Comparison of ENCODE assay signal across 22 cellular contexts in the genomic region with DNA sequence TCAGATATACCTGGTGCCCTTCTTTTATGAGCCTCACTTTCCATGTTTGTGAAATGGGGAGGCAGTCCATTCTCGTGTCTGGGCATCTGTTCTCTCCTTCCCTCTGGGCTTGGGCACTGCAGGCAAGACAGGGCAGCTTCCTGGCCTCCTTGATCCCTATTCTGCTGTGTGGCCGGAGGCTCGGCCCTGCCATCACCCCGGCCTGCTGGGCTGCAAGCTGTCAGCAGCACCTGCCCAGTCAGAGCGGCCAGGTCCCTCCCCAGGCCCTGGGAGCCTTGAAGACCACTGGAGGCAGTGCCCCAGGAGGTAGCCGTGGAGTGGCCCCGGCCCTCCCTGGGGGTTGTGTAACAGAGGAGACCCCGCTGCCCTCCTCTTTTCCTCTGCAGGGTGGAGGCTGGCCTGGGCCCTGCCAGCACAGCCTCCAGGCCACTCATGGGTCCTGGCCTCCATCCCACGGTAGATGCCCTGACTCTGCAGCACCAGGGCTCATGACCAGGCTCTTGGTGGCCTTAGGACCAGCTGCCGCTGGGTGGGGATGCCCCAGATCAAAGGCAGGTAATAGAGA. TPM values are rescaled to one million over a fixed set of nuclear protein-coding genes. Genes with fewer than 3 reads are reported as not detected.
"Had no signal": no experiment of that assay in that cellular context is flagged by ENCODE, and none has a peak within 500 bp of the region (broad histone marks: within the 10 kb centered on the region; RNA-seq: fewer than 3 reads in every experiment).

No MANE protein-coding gene starts in this region.

- H3K4me3 ChIP-seq: left lung, lower lobe of right lung, ovary, right atrium auricular region, right lobe of liver, smooth muscle cell, tibial nerve, uterus had no signal

- ATAC-seq: left colon; left lung; lower lobe of right lung; naive thymus-derived CD8-positive, alpha-beta T cell; right lobe of liver; stimulated activated memory B cell treated with anti-CD40 and anti-IgM and Interleukin-4, amounts not matched to agents 10 μg/mL and 1 μg/mL and 100 μg/mL, for 72 hours; stimulated activated naive CD8-positive, alpha-beta T cell treated with anti-CD3 and anti-CD28 coated beads, Interleukin-15, amount 100 ng/mL, for 72 hours had no signal

- FAIRE-seq: keratinocyte had no signal

- H3K4me1 ChIP-seq: left lung, lower lobe of right lung, right lobe of liver, tibial nerve, uterus had no signal

- H3K36me3 ChIP-seq: left lung, lower lobe of right lung, neutrophil, ovary, right atrium auricular region, right lobe of liver, tibial nerve, uterus had no signal

- H3K9me3 ChIP-seq: left lung, lower lobe of right lung, neutrophil, ovary, right atrium auricular region, right lobe of liver, tibial nerve, uterus had no signal

- H3K27ac ChIP-seq: left lung, lower lobe of right lung, neutrophil, ovary, right atrium auricular region, right lobe of liver, tibial nerve, uterus had no signal

- DNase-seq: left colon; lower lobe of right lung; mammary epithelial cell; mesenchymal stem cell; naive thymus-derived CD8-positive, alpha-beta T cell; occipital lobe; ovary; right lobe of liver; stimulated activated CD4-positive, alpha-beta T cell treated with anti-CD3 and anti-CD28 coated beads, Interleukin-1b, Interleukin-23, amount 100 ng/mL, for 48 hours; stimulated activated CD4-positive, alpha-beta T cell treated with anti-CD3 and anti-CD28 coated beads, Interleukin-2, amount 100 ng/mL, for 48 hours; stimulated activated CD4-positive, alpha-beta T cell treated with anti-CD3 and anti-CD28 coated beads, Interleukin-4, amount 100 ng/mL, for 4 hours; stimulated activated CD8-positive, alpha-beta memory T cell treated with anti-CD3 and anti-CD28 coated beads, Interleukin-4, amount 100 ng/mL, for 48 hours; stimulated activated naive CD4-positive, alpha-beta T cell treated with Interleukin-2 at 50 U/mL for 16 hours; stimulated activated naive CD8-positive, alpha-beta T cell treated with anti-CD3 and anti-CD28 coated beads, Interleukin-15, amount 100 ng/mL, for 72 hours; uterus had no signal

- H3K27me3 ChIP-seq: neutrophil, ovary, right atrium auricular region, right lobe of liver, uterus had no signal

- H3K4me2 ChIP-seq: smooth muscle cell had no signal

RNA-seq across cellular contexts. Expression of a gene that starts 9.2 kb away (rescaled TPM):
- total RNA-seq: mammary epithelial cell; naive thymus-derived CD8-positive, alpha-beta T cell had no signal
